In the genomic region with DNA sequence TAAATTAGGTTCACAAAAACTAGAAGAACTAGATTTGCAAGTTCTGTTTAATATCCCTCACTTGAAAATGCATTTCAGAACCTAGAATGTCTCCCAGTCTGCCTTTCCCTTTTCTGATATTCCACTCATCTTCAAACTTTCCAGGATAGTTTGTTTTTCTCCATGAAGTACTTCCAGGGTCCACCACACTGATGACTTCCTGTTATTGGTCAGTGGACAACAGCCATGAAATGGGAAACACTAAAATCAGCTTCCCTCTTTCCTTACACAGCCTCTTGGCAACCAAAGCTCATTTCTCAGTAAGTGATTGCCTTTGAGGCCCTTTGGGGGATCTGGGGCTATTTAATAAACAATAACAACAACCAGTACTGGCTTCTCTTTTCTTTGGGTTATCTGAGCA, we compare ENCODE assay signal across 11 cellular contexts.
A peak's percentile ranks its signal among the peaks of the same experiment; 100 is the strongest.
DNase-seq lines count a peak whose midpoint lies in the region; ATAC-seq and TF ChIP-seq lines count a peak whose summit lies in the region.
"Had no signal": no experiment of that assay in that cellular context is flagged by ENCODE, and none has a peak within 500 bp of the region (broad histone marks: within the 10 kb centered on the region; RNA-seq: fewer than 3 reads in every experiment).

No MANE protein-coding gene starts in this region.

- H3K79me2 ChIP-seq in PC-9 (ENCODE audit: low read depth): peaks cover 80% of the 10 kb centered on the region

- H3K4me1 ChIP-seq in PC-9 (replicated peaks; ENCODE audit: insufficient read depth): peaks cover 71% of the 10 kb centered on the region
- peaks cover 79% of the 10 kb centered on the region for H3K4me1 ChIP-seq in testis
- H3K4me1 ChIP-seq in ascending aorta: peaks cover 0 to 7% of the 10 kb centered on the region in 2 donors

- H3K27ac Mint-ChIP-seq in activated T-cell treated with anti-CD3 and anti-CD28 coated beads, Interleukin-2, amount 50 U/mL, for 72 hours: peak overlapping the region; percentile 94

- POLR2A ChIA-PET in PC-9 (lab: Charles Lee; ENCODE audit: unreplicated experiment): interaction anchor here (0.6 to 0.7 kb wide), 2 partner anchors 16 to 20 kb away, joined by 3 to 4 read pairs; no protein-coding TSS in a partner anchor

- no peak for TF ChIP-seq POLR2A in testis (IDR thresholded peaks at IDR 0.05)

- H3K36me3 Mint-ChIP-seq in activated T-cell treated with anti-CD3 and anti-CD28 coated beads, Interleukin-2, amount 50 U/mL, for 72 hours (ENCODE audit: insufficient read depth in 2 of 2): no peaks in the 10 kb centered on the region

- intact Hi-C loops in PC-9 (cut with micrococcal nuclease; ENCODE audit: unreplicated experiment) (loop anchor here (2.0 kb wide), 1 partner anchor 28 kb away; no protein-coding TSS in a partner anchor), testis (cut with DNase I; ENCODE audit: low total_unique reads) (no loop called here), ascending aorta (cut with DNase I) (no loop called here)

- TF ChIP-seq CTCF in PC-9 (conservative IDR thresholded peaks at IDR 0.05): no peak
- no peak for TF ChIP-seq CTCF in epithelial cell of esophagus (IDR thresholded peaks at IDR 0.05; ENCODE audit: insufficient read depth, low read depth, low read length, missing control alignments)
- TF ChIP-seq CTCF in testis (IDR thresholded peaks at IDR 0.05): no peak
- no peak for TF ChIP-seq CTCF in ascending aorta (IDR thresholded peaks at IDR 0.05)

- H3K9me2 ChIP-seq in PC-9 (ENCODE audit: insufficient read depth): no peaks in the 10 kb centered on the region

- no peak for DNase-seq in activated T-cell treated with anti-CD3 and anti-CD28 coated beads, Interleukin-2, amount 50 U/mL, for 72 hours
- DNase-seq in activated T-cell treated with anti-CD3 and anti-CD28 coated beads for 4 hours (no peak), PC-9 (peak in 1 of 2 experiments; percentile 79), epithelial cell of esophagus (ENCODE audit: low read depth) (peak; percentile 26), testis (no peak), ascending aorta (ENCODE audit: low spot score in 2 of 2) (no peak), kidney glomerular epithelial cell (lab: John Stamatoyannopoulos, UW) (no peak), NCI-H146 treated with DMSO at 0.1 percent for 48 hours (lab: John Stamatoyannopoulos, UW; ENCODE audit: unreplicated experiment) (no peak)
- DNase-seq: COR-L47, NCI-H1105, RPMI8226 had no signal

- H3K36me3 ChIP-seq in PC-9 (ENCODE audit: low read depth) (no peaks in the 10 kb centered on the region), testis (ENCODE audit: low read depth, missing control alignments) (no peaks in the 10 kb centered on the region), ascending aorta (no peaks in the 10 kb centered on the region)

- no peak overlapping the region for H2AFZ ChIP-seq in PC-9

- peak overlapping the region; percentile 68 for H3K4me2 ChIP-seq in PC-9

- H3K9me3 Mint-ChIP-seq in activated T-cell treated with anti-CD3 and anti-CD28 coated beads, Interleukin-2, amount 50 U/mL, for 72 hours: no peaks in the 10 kb centered on the region

- ATAC-seq in activated T-cell treated with anti-CD3 and anti-CD28 coated beads, Interleukin-2, amount 50 U/mL, for 72 hours (replicated peaks in 1 of 2): no peak

- CTCF ChIA-PET in PC-9 (lab: Charles Lee): no interaction called here

- no TSS peak for BruUV-seq in PC-9 (replicated peaks; lab: Mats Ljungman, UMichigan)

- H3K4me3 ChIP-seq in PC-9 (peak overlapping the region; percentile 16; the same call in 1 of the 2 replicates), epithelial cell of esophagus (ENCODE audit: low read length) (no peak overlapping the region), testis (no peak overlapping the region), ascending aorta (no peak overlapping the region)

- H3K27ac ChIP-seq in PC-9 (peak overlapping the region; percentile 99), testis (peak overlapping the region; percentile 67 to 78), ascending aorta (no peak overlapping the region)

- H3K9me3 ChIP-seq in PC-9 (ENCODE audit: insufficient read depth, low read depth): no peaks in the 10 kb centered on the region
- H3K9me3 ChIP-seq in testis: no peaks in the 10 kb centered on the region
- H3K9me3 ChIP-seq in ascending aorta: no peaks in the 10 kb centered on the region

- no peaks in the 10 kb centered on the region for H3K27me3 Mint-ChIP-seq in activated T-cell treated with anti-CD3 and anti-CD28 coated beads, Interleukin-2, amount 50 U/mL, for 72 hours (ENCODE audit: low read depth)

- no peaks in the 10 kb centered on the region for H3K27me3 ChIP-seq in PC-9 (ENCODE audit: insufficient read depth, low read depth)
- H3K27me3 ChIP-seq in testis: no peaks in the 10 kb centered on the region
- no peaks in the 10 kb centered on the region for H3K27me3 ChIP-seq in ascending aorta

- H3K4me1 Mint-ChIP-seq in activated T-cell treated with anti-CD3 and anti-CD28 coated beads, Interleukin-2, amount 50 U/mL, for 72 hours (ENCODE audit: low read depth): peaks cover 100% of the 10 kb centered on the region

- H3F3A ChIP-seq in PC-9 (ENCODE audit: insufficient read depth, low read depth): peaks cover 72% of the 10 kb centered on the region

- no peaks in the 10 kb centered on the region for H4K20me1 ChIP-seq in PC-9 (ENCODE audit: insufficient read depth)

- peak overlapping the region; percentile 67 to 74 for H3K4me3 Mint-ChIP-seq in activated T-cell treated with anti-CD3 and anti-CD28 coated beads, Interleukin-2, amount 50 U/mL, for 72 hours

Comparison
In these comparisons a context has a peak if more than half of its experiments do, and no peak if none do; other contexts are left out.
1. H3K27ac ChIP-seq: peak in PC-9 (single experiment) and testis (2 of 2); none in ascending aorta (0 of 2).